In genomic region chrX:3711331-3711917, GRCh38 we compare ENCODE assay signal across 8 cellular contexts. TPM values are rescaled to one million over a fixed set of nuclear protein-coding genes. Genes with fewer than 3 reads are reported as not detected.
A peak's percentile ranks its signal among the peaks of the same experiment; 100 is the strongest.
DNase-seq lines count a peak whose midpoint lies in the region; ATAC-seq and TF ChIP-seq lines count a peak whose summit lies in the region.

No MANE protein-coding gene starts in this region.

- no peaks in the 10 kb centered on the region for H3K9me2 ChIP-seq in DOHH2 (replicated peaks; ENCODE audit: control insufficient read depth, low read length)

- H3K9me3 Mint-ChIP-seq in naive thymus-derived CD4-positive, alpha-beta T cell, result peaks cover 0 to 2% (median 0%) of the 10 kb centered on the region in 11 donors

- H3K36me3 Mint-ChIP-seq in naive thymus-derived CD4-positive, alpha-beta T cell, result peaks cover 0 to 18% (median 0%) of the 10 kb centered on the region in 5 donors

- intact Hi-C loops in naive thymus-derived CD4-positive, alpha-beta T cell (cut with micrococcal nuclease), result loop anchor here (1.0 to 10.0 kb wide), 4 partner anchors 54 to 1017 kb away; partner anchors contain the start of gene CD99 (in 1 of the 2)

- DNase-seq in MG63, result no peak
- DNase-seq in cardiac fibroblast (ENCODE audit: low read depth in 2 of 2), result peak in 1 of 2 donors; percentile 9
- no peak for DNase-seq in naive thymus-derived CD4-positive, alpha-beta T cell
- DNase-seq in NCI-H510A (lab: John Stamatoyannopoulos, UW), result no peak

- CTCF ChIA-PET in naive thymus-derived CD4-positive, alpha-beta T cell (lab: Charles Lee), result interaction anchor here (2.1 kb wide), 1 partner anchor 11 kb away, joined by 6 read pairs; no protein-coding TSS in a partner anchor

- POLR2A ChIA-PET in naive thymus-derived CD4-positive, alpha-beta T cell (lab: Charles Lee), result interaction anchor here (0.7 to 2.9 kb wide), 2 partner anchors 11 to 32 kb away, joined by 3 to 13 read pairs; no protein-coding TSS in a partner anchor

- H3K4me3 Mint-ChIP-seq in naive thymus-derived CD4-positive, alpha-beta T cell, result peak overlapping the region; percentile 91 to 99 (median 96)

- H3K27ac ChIP-seq in DOHH2 (ENCODE audit: low read depth, low read length), result peak overlapping the region; percentile 9; the same call in 1 of the 2 replicates
- H3K27ac ChIP-seq in naive thymus-derived CD4-positive, alpha-beta T cell (ENCODE audit: low read depth, low read length), result peak overlapping the region; percentile 71

- H3K27ac Mint-ChIP-seq in naive thymus-derived CD4-positive, alpha-beta T cell, result peak overlapping the region; percentile 46 to 97 (median 90)

- H3K4me3 ChIP-seq in DOHH2 (ENCODE audit: low read length) (peak overlapping the region; percentile 81), MG63 (peak overlapping the region; percentile 57), cardiac fibroblast (replicated peaks in 1 of 2; ENCODE audit: low read depth in 2 of 2, low read length in 2 of 2) (peak overlapping the region; percentile 61 to 66)
- H3K4me3 ChIP-seq in naive thymus-derived CD4-positive, alpha-beta T cell (ENCODE audit: low read length), result peak overlapping the region; percentile 67

- H3F3A ChIP-seq in DOHH2 (ENCODE audit: control insufficient read depth, insufficient read depth), result no peaks in the 10 kb centered on the region

- H3K4me1 ChIP-seq in DOHH2 (ENCODE audit: control insufficient read depth, low read length), result peaks cover 23% of the 10 kb centered on the region
- peaks cover 13 to 28% of the 10 kb centered on the region in 2 donors for H3K4me1 ChIP-seq in naive thymus-derived CD4-positive, alpha-beta T cell (ENCODE audit: control insufficient read depth in 2 of 2, insufficient read depth in 2 of 2, low read length in 2 of 2)

- no peak for ATAC-seq in naive thymus-derived CD4-positive, alpha-beta T cell
- ATAC-seq in GM19328 (IDR thresholded peaks at IDR 0.05; ENCODE audit: unreplicated experiment) (no peak), HG02981 (IDR thresholded peaks at IDR 0.05; ENCODE audit: unreplicated experiment) (no peak)
- ATAC-seq in activated CD4-positive, CD25-positive, alpha-beta regulatory T cell treated with anti-CD3 and anti-CD28 coated beads, Interleukin-2, amount 50 U/mL, for 24 hours, result no peak

- peak overlapping the region; percentile 89 for H3K4me2 ChIP-seq in DOHH2 (ENCODE audit: low read length)

- H3K27me3 ChIP-seq in DOHH2 (ENCODE audit: control insufficient read depth, low read length), result no peaks in the 10 kb centered on the region
- no peaks in the 10 kb centered on the region for H3K27me3 ChIP-seq in MG63
- no peaks in the 10 kb centered on the region for H3K27me3 ChIP-seq in naive thymus-derived CD4-positive, alpha-beta T cell (ENCODE audit: control insufficient read depth in 2 of 2, insufficient read depth in 2 of 2, low read length in 2 of 2)

- no peaks in the 10 kb centered on the region for H3K27me3 Mint-ChIP-seq in naive thymus-derived CD4-positive, alpha-beta T cell

- TF ChIP-seq CTCF in DOHH2 (IDR thresholded peaks at IDR 0.05; ENCODE audit: low read depth, low read length, poor library complexity, severe bottlenecking) (no peak), cardiac fibroblast (IDR thresholded peaks at IDR 0.05; ENCODE audit: low read depth, low read length) (no peak)

- H3K36me3 ChIP-seq in DOHH2 (ENCODE audit: control insufficient read depth, low read length) (no peaks in the 10 kb centered on the region), MG63 (no peaks in the 10 kb centered on the region)
- H3K36me3 ChIP-seq in naive thymus-derived CD4-positive, alpha-beta T cell (ENCODE audit: control insufficient read depth in 2 of 3, insufficient read depth in 3 of 3, low read length in 3 of 3), result no peaks in the 10 kb centered on the region

- peaks cover 4 to 64% (median 33%) of the 10 kb centered on the region in 7 donors for H3K4me1 Mint-ChIP-seq in naive thymus-derived CD4-positive, alpha-beta T cell

- peaks cover 35% of the 10 kb centered on the region for H3K79me2 ChIP-seq in DOHH2 (ENCODE audit: control insufficient read depth, low read length)

- H4K20me1 ChIP-seq in DOHH2 (ENCODE audit: control insufficient read depth, insufficient read depth, low read depth, low read length), result no peaks in the 10 kb centered on the region

- H3K9me3 ChIP-seq in DOHH2 (ENCODE audit: control insufficient read depth, insufficient read depth, low read length), result no peaks in the 10 kb centered on the region
- no peaks in the 10 kb centered on the region for H3K9me3 ChIP-seq in MG63
- H3K9me3 ChIP-seq in naive thymus-derived CD4-positive, alpha-beta T cell (ENCODE audit: control insufficient read depth in 2 of 3, low read length in 3 of 3), result no peaks in the 10 kb centered on the region

RNA-seq across cellular contexts. Expression of gene PRKX, which starts 2.0 kb away (rescaled TPM):
- total RNA-seq in MG63 (2014; rRNA removed; shearing (Covaris generic); ENCODE audit: low replicate concordance), result 23.2 and 28.1 TPM in 2 replicates
- total RNA-seq in naive thymus-derived CD4-positive, alpha-beta T cell, result 100 to 1,000 TPM in 1 of 5 experiments, 10 to 100 TPM in 4; 43.9 to 118 (median 55.2) TPM
- polyA plus RNA-seq in naive thymus-derived CD4-positive, alpha-beta T cell, result 10 to 100 TPM; 40.5 to 56.9 TPM
